Comparison of ENCODE assay signal across 10 cellular contexts in genomic region chr3:184526158-184526483, GRCh38. TPM values are rescaled to one million over a fixed set of nuclear protein-coding genes. Genes with fewer than 3 reads are reported as not detected.
DNase-seq lines count a peak whose midpoint lies in the region; ATAC-seq and TF ChIP-seq lines count a peak whose summit lies in the region.
"Had no signal": no experiment of that assay in that cellular context is flagged by ENCODE, and none has a peak within 500 bp of the region (broad histone marks: within the 10 kb centered on the region; RNA-seq: fewer than 3 reads in every experiment).

No MANE protein-coding gene starts in this region.

- H3K27me3 Mint-ChIP-seq in CD14-positive monocyte (ENCODE audit: low read depth in 3 of 3) (peaks cover 16 to 32% (median 22%) of the 10 kb centered on the region in 3 donors), neural crest cell (ENCODE audit: low read depth) (peaks cover 89% of the 10 kb centered on the region)

- H3K36me3 Mint-ChIP-seq in CD14-positive monocyte (no peaks in the 10 kb centered on the region), neural crest cell (ENCODE audit: low read depth) (no peaks in the 10 kb centered on the region)

- TF ChIP-seq CTCF in CD14-positive monocyte (IDR thresholded peaks at IDR 0.05), result peak; percentile 9
- peak; percentile 47 for TF ChIP-seq CTCF in neural crest cell (conservative IDR thresholded peaks at IDR 0.05)

- peaks cover 35% of the 10 kb centered on the region for H3K4me1 Mint-ChIP-seq in CD14-positive monocyte
- peaks cover 13% of the 10 kb centered on the region for H3K4me1 Mint-ChIP-seq in neural crest cell

- intact Hi-C loops in CD14-positive monocyte (cut with micrococcal nuclease), result no loop called here

- H3K9me3 Mint-ChIP-seq in CD14-positive monocyte, result peaks cover 0 to 4% (median 0%) of the 10 kb centered on the region in 7 donors
- no peaks in the 10 kb centered on the region for H3K9me3 Mint-ChIP-seq in neural crest cell

- DNase-seq in CD14-positive monocyte (ENCODE audit: low spot score) (no peak), NCI-H1930 (lab: John Stamatoyannopoulos, UW) (peak; percentile 67 to 82), neural crest cell (ENCODE audit: low read depth, low spot score) (no peak), NCI-H774 (lab: John Stamatoyannopoulos, UW) (no peak), kidney tubule cell (ENCODE audit: low spot score) (no peak), SHP77 treated with DMSO at 0.1 percent for 48 hours (lab: John Stamatoyannopoulos, UW) (no peak)
- DNase-seq: NCI-H748 treated with DMSO at 0.1 percent for 48 hours had no signal

- WGBS in ectodermal cell, 2 experiments, result 10 to 11% methylated on average over 7 of the region's 7 CpGs

- H3K4me3 Mint-ChIP-seq in CD14-positive monocyte (peak overlapping the region; percentile 77 to 94), neural crest cell (peak overlapping the region; percentile 70)

- peak overlapping the region; percentile 42 for H3K4me3 ChIP-seq in ectodermal cell (ENCODE audit: insufficient read depth, low read depth, low read length)

- peaks cover 28% of the 10 kb centered on the region for H3K27me3 ChIP-seq in ectodermal cell (ENCODE audit: control insufficient read depth, insufficient read depth, low read length, poor library complexity, severe bottlenecking)

- peak overlapping the region in 2 of 7 donors; percentile 41 to 58 for H3K27ac Mint-ChIP-seq in CD14-positive monocyte
- no peak overlapping the region for H3K27ac Mint-ChIP-seq in neural crest cell (ENCODE audit: unreplicated experiment)

- no peaks in the 10 kb centered on the region for H3K36me3 ChIP-seq in ectodermal cell (ENCODE audit: control insufficient read depth, insufficient read depth, low read length)
- H3K36me3 ChIP-seq: thyroid gland had no signal

- H3K4me1 ChIP-seq in ectodermal cell (ENCODE audit: control insufficient read depth, insufficient read depth, low read length), result no peaks in the 10 kb centered on the region

- no peak for ATAC-seq in GM19467 (IDR thresholded peaks at IDR 0.05; ENCODE audit: unreplicated experiment)

- no peak overlapping the region for H3K27ac ChIP-seq in ectodermal cell (ENCODE audit: insufficient read depth, low read depth, low read length, poor library complexity, severe bottlenecking)

- no peaks in the 10 kb centered on the region for H3K9me3 ChIP-seq in ectodermal cell (ENCODE audit: control insufficient read depth, low read length)
- H3K9me3 ChIP-seq: thyroid gland had no signal

RNA-seq across cellular contexts. Expression of gene EPHB3, which starts 35.5 kb away (rescaled TPM):
- polyA plus RNA-seq in CD14-positive monocyte, result 1 to 10 TPM in 1 of 2 donors, under 1 TPM in 1; 0.80 to 1.2 TPM
- 4.5 TPM for polyA plus RNA-seq in ectodermal cell (2013, experiment 1 of 4)
- 3.9 TPM for polyA plus RNA-seq in ectodermal cell (2013, experiment 2 of 4)
- polyA plus RNA-seq in ectodermal cell (2013, experiment 3 of 4), result 4.7 TPM
- polyA plus RNA-seq in ectodermal cell (2013, experiment 4 of 4), result 4.4 TPM
- total RNA-seq in neural crest cell, result 9.7 and 13.4 TPM in 2 replicates

Comparison
In these comparisons a context has a peak if more than half of its experiments do, and no peak if none do; other contexts are left out.
1. DNase-seq: peak in NCI-H1930 (2 of 2); none in CD14-positive monocyte (single experiment), neural crest cell (single experiment), NCI-H774 (single experiment), kidney tubule cell (single experiment) and SHP77 treated with DMSO at 0.1 percent for 48 hours (single experiment).